18 cellular contexts compared by ENCODE assay signal in the genomic region with DNA sequence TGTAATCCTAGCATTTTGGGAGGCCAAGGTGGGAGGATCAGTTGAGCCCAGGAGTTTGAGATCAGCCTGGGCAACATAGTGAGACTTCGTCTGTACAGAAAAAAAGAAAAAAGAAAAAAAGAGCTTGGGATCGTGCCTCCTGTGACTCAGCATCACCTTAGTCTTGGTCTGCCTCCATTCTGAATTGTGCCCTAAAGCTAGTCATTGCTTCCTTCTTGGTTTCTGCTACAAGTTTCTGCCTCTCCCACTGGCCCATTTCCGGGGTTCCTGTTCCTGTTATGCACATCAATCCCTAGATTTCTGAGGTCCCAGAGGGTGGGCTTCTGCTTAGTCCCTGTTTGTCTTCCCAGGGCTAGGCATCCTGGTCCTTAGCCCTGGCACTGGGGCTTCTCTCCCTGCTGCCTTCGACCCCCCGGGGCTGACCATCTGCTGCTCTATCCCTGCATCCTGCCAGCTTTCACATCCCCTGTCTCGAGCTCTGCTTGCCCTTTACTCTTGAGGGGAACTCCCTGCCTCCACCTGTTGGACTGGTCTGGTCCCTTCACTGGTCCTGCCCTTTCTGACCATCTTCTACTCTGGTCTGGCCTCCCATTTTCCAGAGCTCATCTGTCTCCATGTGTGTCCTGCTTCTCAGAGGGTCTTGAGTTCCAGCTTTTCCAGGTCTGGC.
"Had no signal": no experiment of that assay in that cellular context is flagged by ENCODE, and none has a peak within 500 bp of the region (broad histone marks: within the 10 kb centered on the region; RNA-seq: fewer than 3 reads in every experiment).

No MANE protein-coding gene starts in this region.

- ATAC-seq: activated CD4-positive, CD25-positive, alpha-beta regulatory T cell treated with anti-CD3 and anti-CD28 coated beads, Interleukin-2, amount 50 U/mL, for 24 hours; right cardiac atrium had no signal

- H3K27me3 Mint-ChIP-seq: dendritic cell treated with granulocyte-macrophage colony-stimulating factor and Interleukin-4, amounts not matched to agents 40 ng/mL and 50 ng/mL, for 4 days had no signal

- H3K4me3 ChIP-seq: lung, prostate gland, suprapubic skin had no signal

- DNase-seq: activated CD4-positive, alpha-beta T cell treated with anti-CD3 and anti-CD28 coated beads, Interleukin-2, amount 50 U/mL, for 1 hour; activated naive CD4-positive, alpha-beta T cell treated with Interleukin-2 at 50 U/mL for 16 hours; anterior cingulate cortex; brain microvascular endothelial cell; cerebellar nuclear complex; effector memory CD4-positive, alpha-beta T cell; islet precursor cell; right cardiac atrium; small intestine; stimulated activated CD4-positive, alpha-beta T cell treated with anti-CD3 and anti-CD28 coated beads, Interleukin-4, amount 100 ng/mL, for 24 hours; trophoblast cell had no signal

- H3K27me3 ChIP-seq: brain microvascular endothelial cell, suprapubic skin had no signal

- H3K9me3 ChIP-seq: prostate gland, suprapubic skin had no signal

- H3K9me3 Mint-ChIP-seq: neural crest cell; stimulated activated naive CD8-positive, alpha-beta T cell treated with anti-CD3 and anti-CD28 coated beads, Interleukin-15, Interleukin-2, amounts not matched to agents 100 ng/mL and 50 ng/mL, for 24 hours had no signal

- H3K36me3 ChIP-seq: brain microvascular endothelial cell, prostate gland, suprapubic skin had no signal

- H3K4me1 ChIP-seq: prostate gland, suprapubic skin had no signal

- H3K4me3 Mint-ChIP-seq: dendritic cell treated with granulocyte-macrophage colony-stimulating factor and Interleukin-4, amounts not matched to agents 40 ng/mL and 50 ng/mL, for 4 days; neural crest cell; stimulated activated naive CD8-positive, alpha-beta T cell treated with anti-CD3 and anti-CD28 coated beads, Interleukin-15, Interleukin-2, amounts not matched to agents 100 ng/mL and 50 ng/mL, for 24 hours had no signal

- H3K27ac Mint-ChIP-seq: dendritic cell treated with granulocyte-macrophage colony-stimulating factor and Interleukin-4, amounts not matched to agents 40 ng/mL and 50 ng/mL, for 4 days; stimulated activated naive CD8-positive, alpha-beta T cell treated with anti-CD3 and anti-CD28 coated beads, Interleukin-15, Interleukin-2, amounts not matched to agents 100 ng/mL and 50 ng/mL, for 24 hours had no signal

- H3K4me1 Mint-ChIP-seq: neural crest cell had no signal

- H3K27ac ChIP-seq: brain microvascular endothelial cell, prostate gland, suprapubic skin had no signal
